ENCODE assay signal across 2 cellular contexts in genomic region chr20:4681441-4681840, GRCh38.
TF ChIP-seq lines count a peak whose summit lies in the region.

No MANE protein-coding gene starts in this region.

TF ChIP-seq in SK-N-SH, 30 proteins besides CTCF, POLR2A, EP300 and RAD21 (continued from another document):
- TF ChIP-seq, protein P1, sequence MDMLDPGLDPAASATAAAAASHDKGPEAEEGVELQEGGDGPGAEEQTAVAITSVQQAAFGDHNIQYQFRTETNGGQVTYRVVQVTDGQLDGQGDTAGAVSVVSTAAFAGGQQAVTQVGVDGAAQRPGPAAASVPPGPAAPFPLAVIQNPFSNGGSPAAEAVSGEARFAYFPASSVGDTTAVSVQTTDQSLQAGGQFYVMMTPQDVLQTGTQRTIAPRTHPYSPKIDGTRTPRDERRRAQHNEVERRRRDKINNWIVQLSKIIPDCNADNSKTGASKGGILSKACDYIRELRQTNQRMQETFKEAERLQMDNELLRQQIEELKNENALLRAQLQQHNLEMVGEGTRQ (IDR thresholded peaks at IDR 0.05; ENCODE audit: borderline replicate concordance, low read depth, low read length): no peak
- TF ChIP-seq EZH2phosphoT487 (IDR thresholded peaks at IDR 0.05; ENCODE audit: borderline replicate concordance, low read depth) (no peak), CHD2 (IDR thresholded peaks at IDR 0.05; ENCODE audit: low read length, partially characterized antibody) (no peak), TEAD4 (IDR thresholded peaks at IDR 0.05; ENCODE audit: borderline replicate concordance, insufficient read depth) (no peak), NRF1 (IDR thresholded peaks at IDR 0.05; ENCODE audit: low read depth, low read length) (no peak), NFIC (IDR thresholded peaks at IDR 0.05; ENCODE audit: borderline replicate concordance) (no peak), FOXM1 (IDR thresholded peaks at IDR 0.05; ENCODE audit: low read depth) (no peak), YY1 (IDR thresholded peaks at IDR 0.05; ENCODE audit: low read depth) (no peak), JUND (IDR thresholded peaks at IDR 0.05) (no peak)
- TF ChIP-seq, protein P2, sequence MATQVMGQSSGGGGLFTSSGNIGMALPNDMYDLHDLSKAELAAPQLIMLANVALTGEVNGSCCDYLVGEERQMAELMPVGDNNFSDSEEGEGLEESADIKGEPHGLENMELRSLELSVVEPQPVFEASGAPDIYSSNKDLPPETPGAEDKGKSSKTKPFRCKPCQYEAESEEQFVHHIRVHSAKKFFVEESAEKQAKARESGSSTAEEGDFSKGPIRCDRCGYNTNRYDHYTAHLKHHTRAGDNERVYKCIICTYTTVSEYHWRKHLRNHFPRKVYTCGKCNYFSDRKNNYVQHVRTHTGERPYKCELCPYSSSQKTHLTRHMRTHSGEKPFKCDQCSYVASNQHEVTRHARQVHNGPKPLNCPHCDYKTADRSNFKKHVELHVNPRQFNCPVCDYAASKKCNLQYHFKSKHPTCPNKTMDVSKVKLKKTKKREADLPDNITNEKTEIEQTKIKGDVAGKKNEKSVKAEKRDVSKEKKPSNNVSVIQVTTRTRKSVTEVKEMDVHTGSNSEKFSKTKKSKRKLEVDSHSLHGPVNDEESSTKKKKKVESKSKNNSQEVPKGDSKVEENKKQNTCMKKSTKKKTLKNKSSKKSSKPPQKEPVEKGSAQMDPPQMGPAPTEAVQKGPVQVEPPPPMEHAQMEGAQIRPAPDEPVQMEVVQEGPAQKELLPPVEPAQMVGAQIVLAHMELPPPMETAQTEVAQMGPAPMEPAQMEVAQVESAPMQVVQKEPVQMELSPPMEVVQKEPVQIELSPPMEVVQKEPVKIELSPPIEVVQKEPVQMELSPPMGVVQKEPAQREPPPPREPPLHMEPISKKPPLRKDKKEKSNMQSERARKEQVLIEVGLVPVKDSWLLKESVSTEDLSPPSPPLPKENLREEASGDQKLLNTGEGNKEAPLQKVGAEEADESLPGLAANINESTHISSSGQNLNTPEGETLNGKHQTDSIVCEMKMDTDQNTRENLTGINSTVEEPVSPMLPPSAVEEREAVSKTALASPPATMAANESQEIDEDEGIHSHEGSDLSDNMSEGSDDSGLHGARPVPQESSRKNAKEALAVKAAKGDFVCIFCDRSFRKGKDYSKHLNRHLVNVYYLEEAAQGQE (IDR thresholded peaks at IDR 0.05; ENCODE audit: low read depth, low read length): no peak

TF ChIP-seq in SK-N-SH treated with all-trans-retinoic acid at 6 μM for 48 hours, 23 proteins besides CTCF, POLR2A, EP300 and RAD21 (continued from another document):
- TF ChIP-seq, protein P3, sequence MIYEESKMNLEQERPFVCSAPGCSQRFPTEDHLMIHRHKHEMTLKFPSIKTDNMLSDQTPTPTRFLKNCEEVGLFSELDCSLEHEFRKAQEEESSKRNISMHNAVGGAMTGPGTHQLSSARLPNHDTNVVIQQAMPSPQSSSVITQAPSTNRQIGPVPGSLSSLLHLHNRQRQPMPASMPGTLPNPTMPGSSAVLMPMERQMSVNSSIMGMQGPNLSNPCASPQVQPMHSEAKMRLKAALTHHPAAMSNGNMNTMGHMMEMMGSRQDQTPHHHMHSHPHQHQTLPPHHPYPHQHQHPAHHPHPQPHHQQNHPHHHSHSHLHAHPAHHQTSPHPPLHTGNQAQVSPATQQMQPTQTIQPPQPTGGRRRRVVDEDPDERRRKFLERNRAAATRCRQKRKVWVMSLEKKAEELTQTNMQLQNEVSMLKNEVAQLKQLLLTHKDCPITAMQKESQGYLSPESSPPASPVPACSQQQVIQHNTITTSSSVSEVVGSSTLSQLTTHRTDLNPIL (CRISPR knock-in tag; IDR thresholded peaks at IDR 0.05; ENCODE audit: low read depth): no peak
- TF ChIP-seq ZNF8 (CRISPR knock-in tag; IDR thresholded peaks at IDR 0.05) (no peak), ARNTL (CRISPR knock-in tag; IDR thresholded peaks at IDR 0.05; ENCODE audit: borderline replicate concordance, low read depth) (no peak), TOX (CRISPR knock-in tag; IDR thresholded peaks at IDR 0.05; ENCODE audit: borderline replicate concordance) (no peak), OSR1 (CRISPR knock-in tag; IDR thresholded peaks at IDR 0.05) (no peak), GLIS3 (CRISPR knock-in tag; IDR thresholded peaks at IDR 0.05) (no peak), TCF4 (CRISPR knock-in tag; IDR thresholded peaks at IDR 0.05; ENCODE audit: borderline replicate concordance) (no peak)
